In genomic region chr9:36867672-36868471, GRCh38 we compare ENCODE assay signal across 1 cellular context.
TF ChIP-seq lines count a peak whose summit lies in the region.

No MANE protein-coding gene starts in this region.

TF ChIP-seq in HepG2, 621 proteins besides CTCF, POLR2A, EP300 and RAD21 (continued from another document and continues in another):
- TF ChIP-seq ZFYVE20 (CRISPR knock-in tag; IDR thresholded peaks at IDR 0.05; ENCODE audit: borderline replicate concordance, low read depth) (no peak), CCAR2 (optimal IDR thresholded peaks at IDR 0.05; ENCODE audit: low read depth, low read length) (peak; percentile 87), BCL6 (CRISPR knock-in tag; IDR thresholded peaks at IDR 0.05) (peak; percentile 96), IRF9 (CRISPR knock-in tag; IDR thresholded peaks at IDR 0.05; ENCODE audit: borderline replicate concordance) (no peak; the same call in 1 of the 2 replicates), ZNF383 (CRISPR knock-in tag; IDR thresholded peaks at IDR 0.05; ENCODE audit: borderline replicate concordance) (no peak), TBX2 (CRISPR knock-in tag; IDR thresholded peaks at IDR 0.05; ENCODE audit: borderline replicate concordance) (peak; percentile 98), ZNF407 (CRISPR knock-in tag; IDR thresholded peaks at IDR 0.05; ENCODE audit: not compliant biosample characterization) (no peak), MXI1 (IDR thresholded peaks at IDR 0.05; ENCODE audit: borderline replicate concordance, low read depth, low read length) (peak; percentile 27; the same call in 1 of the 3 replicates), CC2D1A (CRISPR knock-in tag; IDR thresholded peaks at IDR 0.05) (no peak), ZNF225 (CRISPR knock-in tag; IDR thresholded peaks at IDR 0.05) (no peak), SRSF4 (IDR thresholded peaks at IDR 0.05; ENCODE audit: low read depth, low read length, poor library complexity, severe bottlenecking) (no peak), ZBTB10 (CRISPR knock-in tag; IDR thresholded peaks at IDR 0.05; ENCODE audit: borderline replicate concordance) (peak; percentile 89; the same call in 1 of the 2 replicates), ZNF24 (IDR thresholded peaks at IDR 0.05) (no peak), SOX5 (CRISPR knock-in tag; IDR thresholded peaks at IDR 0.05; ENCODE audit: borderline replicate concordance) (peak; percentile 100), GRHL1 (CRISPR knock-in tag; conservative IDR thresholded peaks at IDR 0.05) (no peak), ZNF878 (CRISPR knock-in tag; IDR thresholded peaks at IDR 0.05) (no peak), NFAT5 (CRISPR knock-in tag; IDR thresholded peaks at IDR 0.05) (no peak), MATR3 (CRISPR knock-in tag; IDR thresholded peaks at IDR 0.05) (no peak), JUNB (CRISPR knock-in tag; IDR thresholded peaks at IDR 0.05; ENCODE audit: borderline replicate concordance) (no peak; the same call in 1 of the 2 replicates), LRRFIP1 (CRISPR knock-in tag; conservative IDR thresholded peaks at IDR 0.05) (no peak), POGK (CRISPR knock-in tag; conservative IDR thresholded peaks at IDR 0.05) (peak; percentile 98), NPAS2 (CRISPR knock-in tag; IDR thresholded peaks at IDR 0.05; ENCODE audit: borderline replicate concordance) (no peak), POLR2AphosphoS5 (IDR thresholded peaks at IDR 0.05; ENCODE audit: low read depth, low read length) (no peak), ZNF562 (CRISPR knock-in tag; IDR thresholded peaks at IDR 0.05; ENCODE audit: borderline replicate concordance) (no peak), ZNF839 (CRISPR knock-in tag; IDR thresholded peaks at IDR 0.05; ENCODE audit: borderline replicate concordance) (no peak), ELF3 (CRISPR knock-in tag; IDR thresholded peaks at IDR 0.05) (peak; percentile 90), GTF2F1 (IDR thresholded peaks at IDR 0.05; ENCODE audit: low read length) (no peak), MLX (CRISPR knock-in tag; IDR thresholded peaks at IDR 0.05) (peak; percentile 89), ZNF891 (CRISPR knock-in tag; IDR thresholded peaks at IDR 0.05) (peak; percentile 43; the same call in 1 of the 2 replicates), ZNF556 (CRISPR knock-in tag; IDR thresholded peaks at IDR 0.05; ENCODE audit: borderline replicate concordance) (no peak), HMG20A (CRISPR knock-in tag; IDR thresholded peaks at IDR 0.05; ENCODE audit: borderline replicate concordance) (peak; percentile 96), GZF1 (CRISPR knock-in tag; IDR thresholded peaks at IDR 0.05) (no peak)
